ENCODE assay signal across 23 cellular contexts in genomic region chr4:153228512-153229145, GRCh38. TPM values are rescaled to one million over a fixed set of nuclear protein-coding genes. Genes with fewer than 3 reads are reported as not detected.
DNase-seq lines count a peak whose midpoint lies in the region; TF ChIP-seq lines count a peak whose summit lies in the region.
"Had no signal": no experiment of that assay in that cellular context is flagged by ENCODE, and none has a peak within 500 bp of the region (broad histone marks: within the 10 kb centered on the region; RNA-seq: fewer than 3 reads in every experiment).

No MANE protein-coding gene starts in this region.

- H3K27me3 ChIP-seq in thyroid gland = no peaks in the 10 kb centered on the region
- H3K27me3 ChIP-seq: gastroesophageal sphincter had no signal

- H3K36me3 ChIP-seq in thyroid gland = no peaks in the 10 kb centered on the region
- H3K36me3 ChIP-seq: gastroesophageal sphincter, neural progenitor cell, thoracic aorta had no signal

- 59 to 68% methylated on average over 6 of the region's 6 CpGs for WGBS in thyroid gland, 2 donors

- no peak overlapping the region for H3K4me3 ChIP-seq in thyroid gland (replicated peaks in 1 of 3)
- H3K4me3 ChIP-seq: gastroesophageal sphincter, neural progenitor cell, thoracic aorta had no signal

- peaks cover 61 to 74% of the 10 kb centered on the region in 2 donors for H3K4me1 ChIP-seq in thyroid gland

- intact Hi-C loops in thyroid gland (cut with DNase I) = loop anchor here (10.0 kb wide), 1 partner anchor 76 kb away; no protein-coding TSS in a partner anchor

- DNase-seq in Kasumi-1 (lab: John Stamatoyannopoulos, UW) = peak; percentile 52 to 60
- DNase-seq in astrocyte of the hippocampus (ENCODE audit: low read depth, low spot score) = peak; percentile 49
- peak; percentile 57 for DNase-seq in left kidney (ENCODE audit: low read depth, low spot score)
- DNase-seq in thyroid gland = no peak
- DNase-seq in activated effector memory CD4-positive, alpha-beta T cell treated with Interleukin-2 at 50 U/mL for 16 hours = no peak
- no peak for DNase-seq in NCI-H524 (lab: John Stamatoyannopoulos, UW)
- no peak for DNase-seq in epidermal melanocyte (ENCODE audit: insufficient read length, low spot score)
- DNase-seq: activated B cell treated with CpG ODN at 0.5 μM for 24 hours; activated CD8-positive, alpha-beta T cell treated with anti-CD3 and anti-CD28 coated beads for 36 hours; activated T-cell treated with anti-CD3 and anti-CD28 coated beads, Interleukin-2, amount 50 U/mL, for 1 hour; AML-193; Caco-2; erythroblast; MM.1S; NCI-H1436 treated with DMSO at 0.1 percent for 48 hours; NCI-H2171 treated with DMSO at 0.1 percent for 48 hours; NCI-H774; retina; SIG-M5; T-helper 2 cell had no signal

- peak overlapping the region; percentile 31 to 66 (median 61) for H3K27ac ChIP-seq in thyroid gland
- H3K27ac ChIP-seq: gastroesophageal sphincter, neural progenitor cell, thoracic aorta had no signal

- TF ChIP-seq CTCF in thyroid gland (IDR thresholded peaks at IDR 0.05) = no peak

- no peak for TF ChIP-seq POLR2A in thyroid gland (IDR thresholded peaks at IDR 0.05)

- no peaks in the 10 kb centered on the region for H3K9me3 ChIP-seq in thyroid gland
- H3K9me3 ChIP-seq: Caco-2, gastroesophageal sphincter, thoracic aorta had no signal

RNA-seq across cellular contexts. Expression of gene TRIM2, which starts 24.4 kb away (rescaled TPM):
- 100 to 1,000 TPM; 146 to 229 (median 192) TPM for total RNA-seq in thyroid gland

Comparison
In these comparisons a context has a peak if more than half of its experiments do, and no peak if none do; other contexts are left out.
1. DNase-seq: peak in Kasumi-1 (2 of 2), astrocyte of the hippocampus (single experiment) and left kidney (single experiment); none in thyroid gland (0 of 2), activated effector memory CD4-positive, alpha-beta T cell treated with Interleukin-2 at 50 U/mL for 16 hours (single experiment), NCI-H524 (0 of 2) and epidermal melanocyte (single experiment).